ENCODE assay signal across 26 cellular contexts in genomic region chr17:71790791-71791190, GRCh38.
A peak's percentile ranks its signal among the peaks of the same experiment; 100 is the strongest.
DNase-seq lines count a peak whose midpoint lies in the region; ATAC-seq, FAIRE-seq and TF ChIP-seq lines count a peak whose summit lies in the region.
"Had no signal": no experiment of that assay in that cellular context is flagged by ENCODE, and none has a peak within 500 bp of the region (broad histone marks: within the 10 kb centered on the region; RNA-seq: fewer than 3 reads in every experiment).

No MANE protein-coding gene starts in this region.

- FAIRE-seq in HTR-8/SVneo (lab: Jason Lieb, UNC): no peak
- FAIRE-seq: D721Med had no signal

- no peak overlapping the region for H2AK5ac ChIP-seq in mesenchymal stem cell (ENCODE audit: low read length, severe bottlenecking)

- no peak overlapping the region for H4K8ac ChIP-seq in mesenchymal stem cell (ENCODE audit: low read length)

- no peak for TF ChIP-seq CTCF in AG10803 (conservative IDR thresholded peaks at IDR 0.05; ENCODE audit: low read length)
- TF ChIP-seq CTCF in endothelial cell (IDR thresholded peaks at IDR 0.05; ENCODE audit: unreplicated experiment): no peak

- no peak overlapping the region for H3K4me3 Mint-ChIP-seq in endothelial cell (ENCODE audit: unreplicated experiment)
- H3K4me3 Mint-ChIP-seq: activated naive CD8-positive, alpha-beta T cell; activated T-helper 1 cell treated with anti-CD3 and anti-CD28 coated beads, Interleukin-12 subunit alpha, Interleukin-12 subunit beta, Interleukin-2, Interleukin-4 antibody, amounts not matched to agents 30 ng/mL and 10 ng/mL and 1 ng/mL, durations not matched to agents 14 hours and 24 hours and 36 hours; endodermal cell; nephron progenitor cell; T-helper 1 cell treated with Interleukin-12 subunit alpha and Interleukin-12 subunit beta and Interleukin-4 antibody, amounts not matched to agents 30 μg/mL and 1 μg/mL, for 36 hours had no signal

- H2BK120ac ChIP-seq in mesenchymal stem cell (ENCODE audit: low read depth, low read length): no peak overlapping the region

- no peak overlapping the region for H3K27ac Mint-ChIP-seq in endothelial cell (ENCODE audit: unreplicated experiment)
- H3K27ac Mint-ChIP-seq: activated naive CD8-positive, alpha-beta T cell; activated T-helper 1 cell treated with anti-CD3 and anti-CD28 coated beads, Interleukin-12 subunit alpha, Interleukin-12 subunit beta, Interleukin-2, Interleukin-4 antibody, amounts not matched to agents 30 ng/mL and 10 ng/mL and 1 ng/mL, durations not matched to agents 14 hours and 24 hours and 36 hours; endodermal cell; nephron progenitor cell; T-helper 1 cell treated with Interleukin-12 subunit alpha and Interleukin-12 subunit beta and Interleukin-4 antibody, amounts not matched to agents 30 μg/mL and 1 μg/mL, for 36 hours had no signal

- no peak overlapping the region for H2BK12ac ChIP-seq in mesenchymal stem cell (ENCODE audit: low read length in 2 of 2)

- no peaks in the 10 kb centered on the region for H3K27me3 Mint-ChIP-seq in endothelial cell (ENCODE audit: unreplicated experiment)
- H3K27me3 Mint-ChIP-seq: activated naive CD8-positive, alpha-beta T cell had no signal

- H3K36me3 ChIP-seq in mesenchymal stem cell (ENCODE audit: control insufficient read depth in 1 of 2, insufficient read depth in 2 of 2, low read depth in 1 of 2, low read length in 2 of 2): no peaks in the 10 kb centered on the region
- H3K36me3 ChIP-seq: HAP-1, heart right ventricle, left ventricle myocardium inferior, right lobe of liver, SJCRH30 had no signal

- H3K9ac ChIP-seq in mesenchymal stem cell (ENCODE audit: low read length): peak overlapping the region; percentile 30

- H3K9me3 ChIP-seq in mesenchymal stem cell (ENCODE audit: control insufficient read depth, low read length): no peaks in the 10 kb centered on the region
- H3K9me3 ChIP-seq: HAP-1, heart right ventricle, left ventricle myocardium inferior, right lobe of liver, SJCRH30 had no signal

- H3K23ac ChIP-seq in mesenchymal stem cell (ENCODE audit: low read length in 2 of 2): no peak overlapping the region

- ATAC-seq in HG02642 (IDR thresholded peaks at IDR 0.05; ENCODE audit: poor library complexity, unreplicated experiment): no peak
- ATAC-seq: heart right ventricle, right lobe of liver had no signal

- H2AFZ ChIP-seq in mesenchymal stem cell (ENCODE audit: low read depth, low read length): no peak overlapping the region

- 52% methylated on average over 3 of the region's 4 CpGs for WGBS in mesenchymal stem cell

- H3K36me3 Mint-ChIP-seq in endothelial cell (ENCODE audit: low read depth, unreplicated experiment): no peaks in the 10 kb centered on the region
- H3K36me3 Mint-ChIP-seq: activated naive CD8-positive, alpha-beta T cell had no signal

- H2BK15ac ChIP-seq in mesenchymal stem cell (ENCODE audit: low read depth, poor library complexity, severe bottlenecking): no peak overlapping the region

- H3K14ac ChIP-seq in mesenchymal stem cell (ENCODE audit: low read length in 2 of 2): no peak overlapping the region

- H3K4me3 ChIP-seq in AG10803 (ENCODE audit: low read length) (no peak overlapping the region), mesenchymal stem cell (ENCODE audit: insufficient read depth in 1 of 2, low read depth in 1 of 2, low read length in 2 of 2) (peak overlapping the region in 1 of 2 experiments; percentile 19)
- H3K4me3 ChIP-seq: HAP-1, heart right ventricle, left ventricle myocardium inferior, right lobe of liver, SJCRH30 had no signal

- no peak overlapping the region for H3K4me2 ChIP-seq in mesenchymal stem cell (ENCODE audit: low read length, poor library complexity, severe bottlenecking)

- peak; percentile 24 for DNase-seq in AG10803 (ENCODE audit: low read depth)
- peak; percentile 19 for DNase-seq in HTR-8/SVneo (ENCODE audit: insufficient read length, low spot score)
- DNase-seq in astrocyte of the hippocampus (ENCODE audit: low read depth, low spot score): peak; percentile 17
- peak; percentile 4 for DNase-seq in mesenchymal stem cell
- no peak for DNase-seq in activated CD8-positive, alpha-beta memory T cell treated with anti-CD3 and anti-CD28 coated beads, Interleukin-2, amount 50 U/mL, for 48 hours
- no peak for DNase-seq in endothelial cell (ENCODE audit: low spot score)
- DNase-seq in foreskin melanocyte: no peak
- DNase-seq: activated CD4-positive, alpha-beta T cell treated with anti-CD3 and anti-CD28 coated beads for 48 hours; cortex of kidney; endodermal cell; heart right ventricle; Kasumi-1; left ventricle myocardium inferior; NCI-H1105 treated with DMSO at 0.1 percent for 48 hours; NCI-H2081; nephron progenitor cell; OCI-M1; right lobe of liver; SJCRH30; trophoblast cell had no signal

- no peaks in the 10 kb centered on the region for H3K9me3 Mint-ChIP-seq in endothelial cell (ENCODE audit: unreplicated experiment)
- H3K9me3 Mint-ChIP-seq: endodermal cell had no signal

- H2BK5ac ChIP-seq in mesenchymal stem cell (ENCODE audit: low read depth, low read length, poor library complexity, severe bottlenecking): no peak overlapping the region

- H3K18ac ChIP-seq in mesenchymal stem cell (ENCODE audit: low read depth in 1 of 2, low read length in 2 of 2): no peak overlapping the region

- H3K27ac ChIP-seq in mesenchymal stem cell (ENCODE audit: low read length, poor library complexity, severe bottlenecking): no peak overlapping the region
- H3K27ac ChIP-seq: heart right ventricle, left ventricle myocardium inferior, right lobe of liver, SJCRH30 had no signal

- H3K4ac ChIP-seq in mesenchymal stem cell (ENCODE audit: low read depth in 1 of 2, low read length in 2 of 2): no peak overlapping the region

- H3K27me3 ChIP-seq in mesenchymal stem cell (ENCODE audit: control insufficient read depth in 1 of 2, insufficient read depth in 1 of 2, low read length in 2 of 2): peaks cover 0 to 10% of the 10 kb centered on the region in 2 experiments
- H3K27me3 ChIP-seq: right lobe of liver had no signal

- H3K79me1 ChIP-seq in mesenchymal stem cell (replicated peaks; ENCODE audit: low read length, poor library complexity, severe bottlenecking): no peaks in the 10 kb centered on the region

- no peak overlapping the region for H4K91ac ChIP-seq in mesenchymal stem cell (ENCODE audit: low read length)

- H3K4me1 Mint-ChIP-seq in endothelial cell (ENCODE audit: unreplicated experiment): no peaks in the 10 kb centered on the region
- H3K4me1 Mint-ChIP-seq: endodermal cell had no signal

- no peaks in the 10 kb centered on the region for H3K4me1 ChIP-seq in mesenchymal stem cell (ENCODE audit: control insufficient read depth, insufficient read depth, low read depth, low read length)
- H3K4me1 ChIP-seq: HAP-1, heart right ventricle, left ventricle myocardium inferior, right lobe of liver, SJCRH30 had no signal

Comparison
In these comparisons a context has a peak if more than half of its experiments do, and no peak if none do; other contexts are left out.
1. DNase-seq: peak in AG10803 (single experiment), HTR-8/SVneo (single experiment), astrocyte of the hippocampus (single experiment) and mesenchymal stem cell (single experiment); none in activated CD8-positive, alpha-beta memory T cell treated with anti-CD3 and anti-CD28 coated beads, Interleukin-2, amount 50 U/mL, for 48 hours (single experiment), endothelial cell (single experiment) and foreskin melanocyte (single experiment).